8 cellular contexts compared by ENCODE assay signal in the genomic region with DNA sequence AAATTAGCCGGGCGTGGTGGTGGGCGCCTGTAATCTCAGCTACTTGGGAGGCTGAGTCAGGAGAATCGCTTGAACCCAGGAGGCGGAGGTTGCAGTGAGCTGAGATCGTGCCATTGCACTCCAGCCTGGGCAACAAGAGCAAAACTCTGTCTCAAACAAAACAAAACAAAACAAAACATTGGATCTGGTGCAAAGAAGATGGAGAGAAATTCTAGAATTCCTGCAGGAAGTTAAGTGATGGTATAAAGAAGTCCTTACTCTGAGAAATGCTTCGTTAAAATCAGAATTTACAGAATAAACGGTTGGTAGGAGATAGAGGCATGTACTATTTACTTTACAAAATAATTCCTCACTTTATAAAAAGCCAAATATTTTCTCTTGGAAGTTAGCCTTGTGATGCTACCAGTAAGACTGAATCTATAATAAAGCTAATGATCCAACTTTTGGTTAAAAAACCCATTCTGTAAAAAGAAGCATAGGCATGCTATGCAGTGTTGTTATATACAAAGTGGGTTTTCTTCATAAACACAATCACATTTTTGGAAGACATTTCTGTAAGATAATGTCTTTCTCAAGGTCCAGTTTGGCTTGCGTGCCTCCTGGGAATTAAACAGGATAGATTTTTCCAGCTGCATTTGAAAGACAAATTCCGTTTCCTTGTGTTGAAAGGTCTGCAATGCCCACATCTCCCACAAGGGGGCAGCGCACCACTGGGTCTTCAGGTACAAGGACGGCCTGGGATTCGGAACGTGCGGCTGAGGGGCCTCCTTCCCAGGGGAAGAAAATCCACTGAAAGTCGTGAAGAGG. TPM values are rescaled to one million over a fixed set of nuclear protein-coding genes. Genes with fewer than 3 reads are reported as not detected.
DNase-seq lines count a peak whose midpoint lies in the region; ATAC-seq and TF ChIP-seq lines count a peak whose summit lies in the region.

No MANE protein-coding gene starts in this region.

- H3K36me3 ChIP-seq in effector memory CD4-positive, alpha-beta T cell (ENCODE audit: control insufficient read depth, insufficient read depth, low read length), result no peaks in the 10 kb centered on the region
- no peaks in the 10 kb centered on the region for H3K36me3 ChIP-seq in mesenchymal stem cell (ENCODE audit: control insufficient read depth in 1 of 2, insufficient read depth in 2 of 2, low read depth in 1 of 2, low read length in 2 of 2)

- H3K23ac ChIP-seq in mesenchymal stem cell (ENCODE audit: low read length in 2 of 2), result no peak overlapping the region

- DNase-seq in Ammon's horn (ENCODE audit: low spot score) (peak; percentile 88), GOT3 (lab: John Stamatoyannopoulos, UW) (peak; percentile 34), NCI-H526 (lab: John Stamatoyannopoulos, UW) (peak; percentile 76 to 91), mesenchymal stem cell (peak; percentile 86)
- DNase-seq in activated CD8-positive, alpha-beta T cell treated with anti-CD3 and anti-CD28 coated beads for 36 hours, result peak; percentile 89
- DNase-seq in effector memory CD4-positive, alpha-beta T cell, result peak; percentile 41 to 71 (median 55)
- peak; percentile 29 to 58 for DNase-seq in stimulated activated CD8-positive, alpha-beta memory T cell treated with anti-CD3 and anti-CD28 coated beads, Interleukin-15, amount 100 ng/mL, for 4 hours (ENCODE audit: low read depth in 2 of 2)

- no peak overlapping the region for H3K14ac ChIP-seq in mesenchymal stem cell (ENCODE audit: low read length in 2 of 2)

- no peaks in the 10 kb centered on the region for H3K4me1 ChIP-seq in effector memory CD4-positive, alpha-beta T cell (ENCODE audit: control insufficient read depth, insufficient read depth, low read length, poor library complexity, severe bottlenecking)
- no peaks in the 10 kb centered on the region for H3K4me1 ChIP-seq in mesenchymal stem cell (ENCODE audit: control insufficient read depth, insufficient read depth, low read depth, low read length)

- no peaks in the 10 kb centered on the region for H3K9me3 Mint-ChIP-seq in activated CD8-positive, alpha-beta T cell treated with anti-CD3 and anti-CD28 coated beads for 36 hours

- peak overlapping the region; percentile 17 for H3K4me2 ChIP-seq in mesenchymal stem cell (ENCODE audit: low read length, poor library complexity, severe bottlenecking)

- no peak overlapping the region for H2BK12ac ChIP-seq in mesenchymal stem cell (ENCODE audit: low read length in 2 of 2)

- no peak overlapping the region for H3K4ac ChIP-seq in mesenchymal stem cell (ENCODE audit: low read depth in 1 of 2, low read length in 2 of 2)

- H2BK5ac ChIP-seq in mesenchymal stem cell (ENCODE audit: low read depth, low read length, poor library complexity, severe bottlenecking), result no peak overlapping the region

- H3K9me3 ChIP-seq in effector memory CD4-positive, alpha-beta T cell (ENCODE audit: control insufficient read depth, low read length), result no peaks in the 10 kb centered on the region
- no peaks in the 10 kb centered on the region for H3K9me3 ChIP-seq in mesenchymal stem cell (ENCODE audit: control insufficient read depth, low read length)

- H2BK120ac ChIP-seq in mesenchymal stem cell (ENCODE audit: low read depth, low read length), result no peak overlapping the region

- TF ChIP-seq CTCF in activated CD8-positive, alpha-beta T cell treated with anti-CD3 and anti-CD28 coated beads for 36 hours (IDR thresholded peaks at IDR 0.05), result peak; percentile 97

- no peaks in the 10 kb centered on the region for H3K36me3 Mint-ChIP-seq in activated CD8-positive, alpha-beta T cell treated with anti-CD3 and anti-CD28 coated beads for 36 hours (ENCODE audit: low read depth)

- no peaks in the 10 kb centered on the region for H3K27me3 ChIP-seq in effector memory CD4-positive, alpha-beta T cell (replicated peaks; ENCODE audit: control insufficient read depth, insufficient read depth, low read length, poor library complexity, severe bottlenecking)
- H3K27me3 ChIP-seq in mesenchymal stem cell (ENCODE audit: control insufficient read depth in 1 of 2, insufficient read depth in 1 of 2, low read length in 2 of 2), result peaks cover 0 to under 1% of the 10 kb centered on the region in 2 experiments

- no peak overlapping the region for H2AK5ac ChIP-seq in mesenchymal stem cell (ENCODE audit: low read length, severe bottlenecking)

- H2BK15ac ChIP-seq in mesenchymal stem cell (ENCODE audit: low read depth, poor library complexity, severe bottlenecking), result no peak overlapping the region

- intact Hi-C loops in activated CD8-positive, alpha-beta T cell treated with anti-CD3 and anti-CD28 coated beads for 36 hours (cut with micrococcal nuclease), result loop anchor here (2.0 to 10.0 kb wide), 2 partner anchors 161 to 303 kb away; no protein-coding TSS in a partner anchor

- peak; percentile 75 for ATAC-seq in activated CD8-positive, alpha-beta T cell treated with anti-CD3 and anti-CD28 coated beads for 36 hours
- ATAC-seq in GM21717 (IDR thresholded peaks at IDR 0.05; ENCODE audit: unreplicated experiment), result no peak

- no peak overlapping the region for H4K8ac ChIP-seq in mesenchymal stem cell (ENCODE audit: low read length)

- no peak overlapping the region for H3K4me3 ChIP-seq in effector memory CD4-positive, alpha-beta T cell (ENCODE audit: insufficient read depth, low read depth, low read length, poor library complexity, severe bottlenecking)
- H3K4me3 ChIP-seq in mesenchymal stem cell (ENCODE audit: insufficient read depth in 1 of 2, low read depth in 1 of 2, low read length in 2 of 2), result peak overlapping the region in 1 of 2 experiments; percentile 15

- no peak overlapping the region for H4K91ac ChIP-seq in mesenchymal stem cell (ENCODE audit: low read length)

- H3K27ac Mint-ChIP-seq in activated CD8-positive, alpha-beta T cell treated with anti-CD3 and anti-CD28 coated beads for 36 hours, result no peak overlapping the region

- no peaks in the 10 kb centered on the region for H3K27me3 Mint-ChIP-seq in activated CD8-positive, alpha-beta T cell treated with anti-CD3 and anti-CD28 coated beads for 36 hours

- no peak overlapping the region for H3K18ac ChIP-seq in mesenchymal stem cell (ENCODE audit: low read depth in 1 of 2, low read length in 2 of 2)

- H3K4me1 Mint-ChIP-seq in activated CD8-positive, alpha-beta T cell treated with anti-CD3 and anti-CD28 coated beads for 36 hours (ENCODE audit: low read depth), result peaks cover 2% of the 10 kb centered on the region

- no peak overlapping the region for H3K27ac ChIP-seq in effector memory CD4-positive, alpha-beta T cell (ENCODE audit: insufficient read depth, low read length, poor library complexity, severe bottlenecking)
- H3K27ac ChIP-seq in mesenchymal stem cell (ENCODE audit: low read length, poor library complexity, severe bottlenecking), result no peak overlapping the region

- no peak overlapping the region for H3K4me3 Mint-ChIP-seq in activated CD8-positive, alpha-beta T cell treated with anti-CD3 and anti-CD28 coated beads for 36 hours

- H3K79me1 ChIP-seq in mesenchymal stem cell (replicated peaks; ENCODE audit: low read length, poor library complexity, severe bottlenecking), result no peaks in the 10 kb centered on the region

- POLR2A ChIA-PET in activated CD8-positive, alpha-beta T cell treated with anti-CD3 and anti-CD28 coated beads for 36 hours (lab: Charles Lee), result interaction anchor here (0.8 to 1.4 kb wide), 2 partner anchors 161 to 164 kb away, joined by 4 read pairs; no protein-coding TSS in a partner anchor

- H2AFZ ChIP-seq in mesenchymal stem cell (ENCODE audit: low read depth, low read length), result no peak overlapping the region

- WGBS in mesenchymal stem cell, result 47% methylated on average over 13 of the region's 16 CpGs

- CTCF ChIA-PET in activated CD8-positive, alpha-beta T cell treated with anti-CD3 and anti-CD28 coated beads for 36 hours (lab: Charles Lee), result interaction anchor here (0.6 to 4.0 kb wide), 51 partner anchors 9 to 319 kb away, joined by 3 to 114 read pairs (median 5); a partner anchor contains a TSS

- H3K9ac ChIP-seq in mesenchymal stem cell (ENCODE audit: low read length), result peak overlapping the region; percentile 69

RNA-seq across cellular contexts. Expression of a gene that starts 35.6 kb away (rescaled TPM):
- total RNA-seq in activated CD8-positive, alpha-beta T cell treated with anti-CD3 and anti-CD28 coated beads for 36 hours, result 10 to 100 TPM; 25.1 to 26.2 TPM
- 15.0 TPM for polyA plus RNA-seq in mesenchymal stem cell (2013, experiment 1 of 2)
- 13.8 TPM for polyA plus RNA-seq in mesenchymal stem cell (2013, experiment 2 of 2)

RNA-seq across cellular contexts. Expression of a gene that starts 59.3 kb away (rescaled TPM):
- total RNA-seq in activated CD8-positive, alpha-beta T cell treated with anti-CD3 and anti-CD28 coated beads for 36 hours, result 10 to 100 TPM; 28.1 to 35.0 TPM
- 28.9 TPM for polyA plus RNA-seq in mesenchymal stem cell (2013, experiment 1 of 2)
- polyA plus RNA-seq in mesenchymal stem cell (2013, experiment 2 of 2), result 30.1 TPM

Comparison
In these comparisons a context has a peak if more than half of its experiments do, and no peak if none do; other contexts are left out.
1. DNase-seq: peak in every context shown above with its lines; median percentile 89 in activated CD8-positive, alpha-beta T cell treated with anti-CD3 and anti-CD28 coated beads for 36 hours; 88 in Ammon's horn; 86 in mesenchymal stem cell; 84 in NCI-H526; 55 in effector memory CD4-positive, alpha-beta T cell; 44 in stimulated activated CD8-positive, alpha-beta memory T cell treated with anti-CD3 and anti-CD28 coated beads, Interleukin-15, amount 100 ng/mL, for 4 hours; 34 in GOT3.